ENCODE assay signal across 17 cellular contexts in the genomic region with DNA sequence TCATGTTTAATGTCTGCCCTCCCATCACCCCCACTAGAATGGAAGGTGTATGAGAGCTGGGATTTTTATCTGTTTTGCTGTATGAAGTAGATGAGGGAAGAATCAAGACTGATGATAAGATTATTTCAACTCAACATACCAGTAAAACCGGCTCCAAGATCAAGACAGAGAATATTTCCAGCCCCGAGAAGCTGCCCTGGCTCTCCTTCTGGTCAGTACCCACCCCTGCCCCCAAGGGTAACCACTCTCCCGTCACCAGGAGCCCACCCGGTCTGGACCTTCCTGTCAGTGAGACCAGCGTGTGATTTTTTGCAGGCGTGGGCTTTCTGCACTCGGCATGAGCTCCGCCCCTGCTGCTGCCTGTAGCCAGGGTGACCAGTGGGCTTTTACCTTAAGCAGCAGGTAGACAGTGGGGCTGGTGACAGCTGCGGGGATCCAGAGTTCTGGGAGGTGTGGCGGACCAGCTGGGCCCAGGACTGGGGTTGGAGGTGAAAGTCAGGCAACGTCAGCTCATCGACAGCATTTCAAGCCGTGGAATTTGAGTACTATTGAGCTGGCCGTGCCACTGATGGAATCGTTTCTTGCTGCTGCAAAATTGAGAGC. TPM values are rescaled to one million over a fixed set of nuclear protein-coding genes. Genes with fewer than 3 reads are reported as not detected.
"Had no signal": no experiment of that assay in that cellular context is flagged by ENCODE, and none has a peak within 500 bp of the region (broad histone marks: within the 10 kb centered on the region; RNA-seq: fewer than 3 reads in every experiment).

No MANE protein-coding gene starts in this region.

- H3K27ac Mint-ChIP-seq: activated naive CD8-positive, alpha-beta T cell treated with anti-CD3 and anti-CD28 coated beads for 36 hours; activated T-cell treated with anti-CD3 and anti-CD28 coated beads, Interleukin-2, amount 50 U/mL, for 24 hours; natural killer cell treated with Interleukin-12 subunit alpha and Interleukin-12 subunit beta and Interleukin-15 and Interleukin-18, amount 100 ng/mL, for 72 hours; T-helper 17 cell had no signal

- ATAC-seq: left cardiac atrium; natural killer cell treated with Interleukin-12 subunit alpha and Interleukin-12 subunit beta and Interleukin-15 and Interleukin-18, amount 100 ng/mL, for 72 hours; pancreas; T-helper 17 cell had no signal

- H3K27me3 ChIP-seq: pancreas, stomach, uterus had no signal

- H3K4me3 ChIP-seq: esophagus squamous epithelium, pancreas, stomach, uterus had no signal

- H3K9me3 ChIP-seq: esophagus squamous epithelium, pancreas, stomach, uterus had no signal

- H3K9me3 Mint-ChIP-seq: activated naive CD8-positive, alpha-beta T cell treated with anti-CD3 and anti-CD28 coated beads for 36 hours; activated T-cell treated with anti-CD3 and anti-CD28 coated beads, Interleukin-2, amount 50 U/mL, for 24 hours; natural killer cell treated with Interleukin-12 subunit alpha and Interleukin-12 subunit beta and Interleukin-15 and Interleukin-18, amount 100 ng/mL, for 72 hours had no signal

- H3K36me3 Mint-ChIP-seq: activated naive CD8-positive, alpha-beta T cell treated with anti-CD3 and anti-CD28 coated beads for 36 hours; natural killer cell treated with Interleukin-12 subunit alpha and Interleukin-12 subunit beta and Interleukin-15 and Interleukin-18, amount 100 ng/mL, for 72 hours had no signal

- H3K4me3 Mint-ChIP-seq: activated naive CD8-positive, alpha-beta T cell treated with anti-CD3 and anti-CD28 coated beads for 36 hours; activated T-cell treated with anti-CD3 and anti-CD28 coated beads, Interleukin-2, amount 50 U/mL, for 24 hours; natural killer cell treated with Interleukin-12 subunit alpha and Interleukin-12 subunit beta and Interleukin-15 and Interleukin-18, amount 100 ng/mL, for 72 hours; T-helper 17 cell had no signal

- H3K4me1 Mint-ChIP-seq: activated naive CD8-positive, alpha-beta T cell treated with anti-CD3 and anti-CD28 coated beads for 36 hours had no signal

- H3K36me3 ChIP-seq: esophagus squamous epithelium, pancreas, stomach, uterus had no signal

- DNase-seq: activated CD4-positive, alpha-beta T cell treated with anti-CD3 and anti-CD28 coated beads, Interleukin-2, amount 50 U/mL, for 4 hours; activated CD4-positive, CD25-positive, alpha-beta regulatory T cell treated with anti-CD3 and anti-CD28 coated beads, Interleukin-2, amount 50 U/mL, for 72 hours; activated effector memory CD4-positive, alpha-beta T cell treated with Interleukin-2 at 50 U/mL for 16 hours; activated naive CD8-positive, alpha-beta T cell treated with anti-CD3 and anti-CD28 coated beads for 36 hours; activated T-cell treated with anti-CD3 and anti-CD28 coated beads, Interleukin-2, amount 50 U/mL, for 24 hours; aorta; esophagus squamous epithelium; foreskin fibroblast; glutamatergic neuron; left cardiac atrium; stimulated activated CD4-positive, alpha-beta T cell treated with anti-CD3 and anti-CD28 coated beads, Interleukin-15, amount 100 ng/mL, for 24 hours; stimulated activated CD4-positive, alpha-beta T cell treated with anti-CD3 and anti-CD28 coated beads, Interleukin-4, amount 100 ng/mL, for 24 hours; stomach; T-helper 17 cell; uterus had no signal

RNA-seq across cellular contexts. Expression of gene PDGFB, which starts 49.1 kb away (rescaled TPM):
- total RNA-seq: natural killer cell treated with Interleukin-12 subunit alpha and Interleukin-12 subunit beta and Interleukin-15 and Interleukin-18, amount 100 ng/mL, for 72 hours had no signal
